3 cellular contexts compared by ENCODE assay signal in the genomic region with DNA sequence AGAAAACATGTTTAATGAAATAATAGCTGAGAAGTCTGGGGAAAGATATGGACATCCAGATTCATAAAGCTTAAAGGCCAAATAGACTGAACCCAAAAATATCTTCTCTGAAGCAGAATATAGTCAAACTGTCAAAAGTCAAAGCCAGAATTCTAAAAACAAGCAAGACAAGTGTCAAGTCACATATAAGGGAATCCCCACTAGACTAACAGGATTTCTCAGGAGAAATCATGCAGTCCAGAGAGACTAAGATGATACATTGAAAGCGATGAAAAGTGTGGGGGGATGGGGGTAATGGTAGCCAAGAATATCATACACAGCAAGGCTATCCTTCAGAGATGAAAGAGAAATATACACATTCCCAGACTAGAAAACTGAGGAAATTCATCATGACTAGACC.
"Had no signal": no experiment of that assay in that cellular context is flagged by ENCODE, and none has a peak within 500 bp of the region (broad histone marks: within the 10 kb centered on the region; RNA-seq: fewer than 3 reads in every experiment).

No MANE protein-coding gene starts in this region.

- DNase-seq: GDM1, GF-D8 had no signal

- H3K4me3 ChIP-seq: GM12878 had no signal
